Comparison of ENCODE assay signal across 19 cellular contexts in genomic region chr10:2987185-2987768, GRCh38.
DNase-seq lines count a peak whose midpoint lies in the region; ATAC-seq and TF ChIP-seq lines count a peak whose summit lies in the region.
"Had no signal": no experiment of that assay in that cellular context is flagged by ENCODE, and none has a peak within 500 bp of the region (broad histone marks: within the 10 kb centered on the region; RNA-seq: fewer than 3 reads in every experiment).

No MANE protein-coding gene starts in this region.

- H3K4me1 Mint-ChIP-seq in stimulated activated memory B cell treated with anti-CD40 and anti-IgM and Interleukin-4, amounts not matched to agents 10 μg/mL and 1 μg/mL and 100 μg/mL, for 72 hours: peaks cover 30% of the 10 kb centered on the region

- H3K27me3 ChIP-seq in BLaER1 treated with 17β-estradiol and CSF1 and Interleukin-3, amounts not matched to agents 10 nM and 100 nM: 0 out of 22 replicates have a peak, but pooled peaks cover 0 to 4% (median 0%) of the 10 kb centered on the region in 11 experiments
- H3K27me3 ChIP-seq in Loucy (ENCODE audit: insufficient read depth, low read length, poor library complexity, severe bottlenecking) (no peaks in the 10 kb centered on the region), colonic mucosa (no peaks in the 10 kb centered on the region)
- H3K27me3 ChIP-seq: BE2C, SJSA1 had no signal

- intact Hi-C loops in colonic mucosa (cut with DNase I): no loop called here

- no peak overlapping the region; a peak in 1 of 22 replicates for H3K9ac ChIP-seq in BLaER1 treated with 17β-estradiol and CSF1 and Interleukin-3, amounts not matched to agents 10 nM and 100 nM
- no peak overlapping the region for H3K9ac ChIP-seq in Loucy (ENCODE audit: low read depth, low read length, poor library complexity, severe bottlenecking)
- H3K9ac ChIP-seq in colonic mucosa (ENCODE audit: low read depth in 2 of 2, low read length in 2 of 2): no peak overlapping the region

- peaks cover 13 to 24% (median 19%) of the 10 kb centered on the region in 11 experiments for H3K9me3 ChIP-seq in BLaER1 treated with 17β-estradiol and CSF1 and Interleukin-3, amounts not matched to agents 10 nM and 100 nM (replicated peaks in 1 of 11)
- H3K9me3 ChIP-seq in Loucy (ENCODE audit: insufficient read depth, low read depth, low read length) (peaks cover 6% of the 10 kb centered on the region; the same call in 1 of the 2 replicates), colonic mucosa (no peaks in the 10 kb centered on the region)
- H3K9me3 ChIP-seq: BE2C had no signal

- no peak overlapping the region for H3K27ac ChIP-seq in BLaER1 treated with 17β-estradiol and CSF1 and Interleukin-3, amounts not matched to agents 10 nM and 100 nM
- H3K27ac ChIP-seq in colonic mucosa: peak overlapping the region; percentile 89
- H3K27ac ChIP-seq: A549, SJSA1 had no signal

- TF ChIP-seq CTCF in Loucy (conservative IDR thresholded peaks at IDR 0.05; ENCODE audit: low read length) (no peak), colonic mucosa (IDR thresholded peaks at IDR 0.05) (no peak)

- no peaks in the 10 kb centered on the region for H4K20me1 ChIP-seq in BLaER1 treated with 17β-estradiol and CSF1 and Interleukin-3, amounts not matched to agents 10 nM and 100 nM
- H4K20me1 ChIP-seq in Loucy (ENCODE audit: insufficient read depth, low read length, poor library complexity, severe bottlenecking): no peaks in the 10 kb centered on the region

- H3F3A ChIP-seq in Loucy (ENCODE audit: low read depth): no peaks in the 10 kb centered on the region

- DNase-seq in colonic mucosa (no peak), mucosa of gallbladder (ENCODE audit: low spot score) (no peak), NCI-H2029 (lab: John Stamatoyannopoulos, UW) (no peak), HPDE6-E6E7 (ENCODE audit: extremely low spot score) (no peak), middle frontal gyrus (ENCODE audit: extremely low spot score, low spot score) (no peak)
- DNase-seq: BE2C; CD4-positive, alpha-beta memory T cell; GOT3; HCEC 1CT; NCI-H1436 treated with DMSO at 0.1 percent for 48 hours; NCI-H1930; NCI-H226; NCI-H82 had no signal

- H3K36me3 ChIP-seq in BLaER1 treated with 17β-estradiol and CSF1 and Interleukin-3, amounts not matched to agents 10 nM and 100 nM: no peaks in the 10 kb centered on the region
- no peaks in the 10 kb centered on the region for H3K36me3 ChIP-seq in Loucy (ENCODE audit: insufficient read depth, low read length)
- H3K36me3 ChIP-seq in colonic mucosa: no peaks in the 10 kb centered on the region
- H3K36me3 ChIP-seq: BE2C, SJSA1 had no signal

- H2AFZ ChIP-seq in Loucy (ENCODE audit: low read length): no peak overlapping the region

- H3K9me3 Mint-ChIP-seq in stimulated activated memory B cell treated with anti-CD40 and anti-IgM and Interleukin-4, amounts not matched to agents 10 μg/mL and 1 μg/mL and 100 μg/mL, for 72 hours: peaks cover 9% of the 10 kb centered on the region

- peak overlapping the region; percentile 72 for H3K27ac Mint-ChIP-seq in stimulated activated memory B cell treated with anti-CD40 and anti-IgM and Interleukin-4, amounts not matched to agents 10 μg/mL and 1 μg/mL and 100 μg/mL, for 72 hours

- H3K4me1 ChIP-seq in BLaER1 treated with 17β-estradiol and CSF1 and Interleukin-3, amounts not matched to agents 10 nM and 100 nM: peaks cover 16 to 32% (median 25%) of the 10 kb centered on the region in 10 experiments
- peaks cover 12% of the 10 kb centered on the region for H3K4me1 ChIP-seq in Loucy (ENCODE audit: insufficient read depth, low read length, poor library complexity, severe bottlenecking)
- no peaks in the 10 kb centered on the region for H3K4me1 ChIP-seq in colonic mucosa
- H3K4me1 ChIP-seq: BE2C had no signal

- H3K27me3 Mint-ChIP-seq in stimulated activated memory B cell treated with anti-CD40 and anti-IgM and Interleukin-4, amounts not matched to agents 10 μg/mL and 1 μg/mL and 100 μg/mL, for 72 hours: peaks cover 24% of the 10 kb centered on the region

- H3K4me3 ChIP-seq in BLaER1 treated with 17β-estradiol and CSF1 and Interleukin-3, amounts not matched to agents 10 nM and 100 nM: no peak overlapping the region
- H3K4me3 ChIP-seq in Loucy (ENCODE audit: low read length, poor library complexity, severe bottlenecking): no peak overlapping the region
- H3K4me3 ChIP-seq in colonic mucosa: no peak overlapping the region
- H3K4me3 ChIP-seq: A549, SJSA1 had no signal

- peaks cover 6% of the 10 kb centered on the region for H3K36me3 Mint-ChIP-seq in stimulated activated memory B cell treated with anti-CD40 and anti-IgM and Interleukin-4, amounts not matched to agents 10 μg/mL and 1 μg/mL and 100 μg/mL, for 72 hours
- H3K36me3 Mint-ChIP-seq: CD4-positive, alpha-beta memory T cell had no signal

- H3K4me2 ChIP-seq in BLaER1 treated with 17β-estradiol and CSF1 and Interleukin-3, amounts not matched to agents 10 nM and 100 nM: peak overlapping the region in 10 of 11 experiments; percentile 57 to 93 (median 78); a peak in 19 of 22 replicates
- peak overlapping the region; percentile 78 for H3K4me2 ChIP-seq in Loucy (ENCODE audit: low read depth, low read length, poor library complexity, severe bottlenecking)
- H3K4me2 ChIP-seq: A549 had no signal

- peak overlapping the region; percentile 2 for H3K4me3 Mint-ChIP-seq in stimulated activated memory B cell treated with anti-CD40 and anti-IgM and Interleukin-4, amounts not matched to agents 10 μg/mL and 1 μg/mL and 100 μg/mL, for 72 hours

- no peaks in the 10 kb centered on the region for H3K79me2 ChIP-seq in Loucy (ENCODE audit: insufficient read depth, low read length)

- no peak for ATAC-seq in stimulated activated memory B cell treated with anti-CD40 and anti-IgM and Interleukin-4, amounts not matched to agents 10 μg/mL and 1 μg/mL and 100 μg/mL, for 72 hours
- ATAC-seq: A549, Right ventricle myocardium inferior had no signal

- no peaks in the 10 kb centered on the region for H3K9me2 ChIP-seq in Loucy (replicated peaks; ENCODE audit: low read depth, low read length)
